Comparison of ENCODE assay signal across 18 cellular contexts in genomic region chr5:161078793-161079192, GRCh38.
A peak's percentile ranks its signal among the peaks of the same experiment; 100 is the strongest.
DNase-seq lines count a peak whose midpoint lies in the region; ATAC-seq and TF ChIP-seq lines count a peak whose summit lies in the region.
"Had no signal": no experiment of that assay in that cellular context is flagged by ENCODE, and none has a peak within 500 bp of the region (broad histone marks: within the 10 kb centered on the region; RNA-seq: fewer than 3 reads in every experiment).

No MANE protein-coding gene starts in this region.

- H3K4me2 ChIP-seq in smooth muscle cell, result peak overlapping the region; percentile 43

- no peaks in the 10 kb centered on the region for H4K20me1 ChIP-seq in smooth muscle cell (ENCODE audit: low read depth)

- H3F3A ChIP-seq in smooth muscle cell (ENCODE audit: low read depth), result no peaks in the 10 kb centered on the region

- H3K27me3 ChIP-seq in RWPE2 (ENCODE audit: insufficient read depth, poor library complexity, severe bottlenecking) (no peaks in the 10 kb centered on the region), smooth muscle cell (ENCODE audit: low read depth) (no peaks in the 10 kb centered on the region)

- WGBS in smooth muscle cell (ENCODE audit: low lambda C conversion rate), result 28% methylated on average over 4 of the region's 4 CpGs

- H3K79me2 ChIP-seq in smooth muscle cell (ENCODE audit: low read depth), result no peaks in the 10 kb centered on the region

- CTCF ChIA-PET in RWPE1 (lab: Yijun Ruan, JAX), result no interaction called here

- no peak overlapping the region for H3K9ac ChIP-seq in smooth muscle cell (ENCODE audit: low read depth)

- H3K9me3 ChIP-seq in RWPE2 (ENCODE audit: severe bottlenecking), result no peaks in the 10 kb centered on the region
- H3K9me3 ChIP-seq in smooth muscle cell (replicated peaks; ENCODE audit: low read depth), result no peaks in the 10 kb centered on the region

- DNase-seq in NCI-H82 (lab: John Stamatoyannopoulos, UW) (peak; percentile 8), NCI-H82 treated with DMSO at 0.1 percent for 48 hours (lab: John Stamatoyannopoulos, UW; ENCODE audit: unreplicated experiment) (no peak), RWPE2 (ENCODE audit: low spot score) (no peak), iris pigment epithelial cell (ENCODE audit: low read depth) (peak; percentile 51), smooth muscle cell (lab: John Stamatoyannopoulos, UW; ENCODE audit: unreplicated experiment) (no peak), RWPE1 (ENCODE audit: low spot score) (no peak), NCI-H146 treated with DMSO at 0.1 percent for 48 hours (lab: John Stamatoyannopoulos, UW; ENCODE audit: unreplicated experiment) (no peak)
- DNase-seq: AML-193, GDM1, NCI-H187, NCI-H2107, NCI-H510A, NCI-H748 treated with DMSO at 0.1 percent for 48 hours, PC-3, RPMI8226 had no signal

- ATAC-seq in RWPE2 (ENCODE audit: low read depth) (peak; percentile 25; the same call in 2 of the 3 replicates), GM18519 (IDR thresholded peaks at IDR 0.05; ENCODE audit: low FRiP score, unreplicated experiment) (no peak)
- ATAC-seq: K562, PC-3 had no signal

- H3K4me3 ChIP-seq in RWPE2 (ENCODE audit: severe bottlenecking), result no peak overlapping the region
- no peak overlapping the region for H3K4me3 ChIP-seq in smooth muscle cell
- H3K4me3 ChIP-seq: K562 had no signal

- POLR2A ChIA-PET in RWPE1 (lab: Yijun Ruan, JAX; ENCODE audit: low non-redundant PET), result no interaction called here

- TF ChIP-seq CTCF in RWPE2 (IDR thresholded peaks at IDR 0.05; ENCODE audit: poor library complexity, severe bottlenecking) (no peak), smooth muscle cell (IDR thresholded peaks at IDR 0.05; ENCODE audit: borderline replicate concordance, insufficient read depth, poor library complexity, severe bottlenecking) (no peak), RWPE1 (conservative IDR thresholded peaks at IDR 0.05; ENCODE audit: low read depth) (no peak)

- H3K36me3 ChIP-seq in RWPE2 (ENCODE audit: low read depth), result no peaks in the 10 kb centered on the region
- no peaks in the 10 kb centered on the region for H3K36me3 ChIP-seq in smooth muscle cell (ENCODE audit: low read depth)

- H3K27ac ChIP-seq in RWPE2 (ENCODE audit: poor library complexity, severe bottlenecking) (no peak overlapping the region), smooth muscle cell (ENCODE audit: low read depth) (peak overlapping the region; percentile 29), RWPE1 (no peak overlapping the region)
- H3K27ac ChIP-seq: 22Rv1 had no signal

- no peak overlapping the region for H2AFZ ChIP-seq in smooth muscle cell (ENCODE audit: low read depth)

- no peaks in the 10 kb centered on the region for H3K4me1 ChIP-seq in RWPE2 (ENCODE audit: insufficient read depth, poor library complexity, severe bottlenecking)
- H3K4me1 ChIP-seq in smooth muscle cell (ENCODE audit: low read depth), result peaks cover 9% of the 10 kb centered on the region

Comparison
In these comparisons a context has a peak if more than half of its experiments do, and no peak if none do; other contexts are left out.
1. DNase-seq: peak in NCI-H82 (single experiment) and iris pigment epithelial cell (single experiment); none in NCI-H82 treated with DMSO at 0.1 percent for 48 hours (single experiment), RWPE2 (single experiment), smooth muscle cell (single experiment), RWPE1 (single experiment) and NCI-H146 treated with DMSO at 0.1 percent for 48 hours (single experiment).